ENCODE assay signal across 20 cellular contexts in the genomic region with DNA sequence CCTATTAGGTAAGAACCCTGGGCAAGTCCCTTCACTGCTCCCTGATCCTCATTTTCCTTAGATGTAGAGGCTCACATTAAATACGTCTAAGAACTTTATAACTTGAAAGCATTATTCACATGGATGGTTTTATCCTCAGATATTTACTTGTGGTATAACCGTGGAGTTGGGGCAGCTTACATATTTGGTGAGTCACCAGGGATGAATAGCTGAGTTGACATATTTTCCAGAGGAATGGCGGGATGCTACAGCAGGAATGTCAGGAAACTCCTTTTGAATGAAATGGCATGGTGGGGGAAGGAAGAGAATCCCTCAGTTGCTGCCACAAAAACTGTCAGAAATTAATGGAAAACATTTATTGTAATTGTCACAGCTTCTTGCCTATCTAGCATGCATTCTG.
DNase-seq lines count a peak whose midpoint lies in the region; ATAC-seq, FAIRE-seq and TF ChIP-seq lines count a peak whose summit lies in the region.
"Had no signal": no experiment of that assay in that cellular context is flagged by ENCODE, and none has a peak within 500 bp of the region (broad histone marks: within the 10 kb centered on the region; RNA-seq: fewer than 3 reads in every experiment).

No MANE protein-coding gene starts in this region.

- no peaks in the 10 kb centered on the region for H3K36me3 ChIP-seq in GM23338 (ENCODE audit: insufficient read depth)
- H3K36me3 ChIP-seq: neutrophil had no signal

- TF ChIP-seq CTCF in astrocyte of the spinal cord (IDR thresholded peaks at IDR 0.05; ENCODE audit: low read depth, low read length) (no peak), GM23338 (conservative IDR thresholded peaks at IDR 0.05; ENCODE audit: low read depth in 2 of 2) (no peak)

- H3K27ac Mint-ChIP-seq in GM23338: no peak overlapping the region
- H3K27ac Mint-ChIP-seq: activated naive CD8-positive, alpha-beta T cell treated with anti-CD3 and anti-CD28 coated beads for 36 hours had no signal

- no peaks in the 10 kb centered on the region for H3K79me2 ChIP-seq in GM23338 (replicated peaks; ENCODE audit: insufficient read depth)

- peaks cover 3% of the 10 kb centered on the region for H3K27me3 Mint-ChIP-seq in GM23338 (ENCODE audit: insufficient read depth, low read depth, poor library complexity)
- H3K27me3 Mint-ChIP-seq: activated naive CD8-positive, alpha-beta T cell treated with anti-CD3 and anti-CD28 coated beads for 36 hours; CD8-positive, alpha-beta memory T cell had no signal

- H2AFZ ChIP-seq in GM23338: no peak overlapping the region

- no peak overlapping the region for H3K4me3 Mint-ChIP-seq in GM23338
- H3K4me3 Mint-ChIP-seq: activated naive CD8-positive, alpha-beta T cell treated with anti-CD3 and anti-CD28 coated beads for 36 hours had no signal

- ATAC-seq in HG03095 (IDR thresholded peaks at IDR 0.05; ENCODE audit: unreplicated experiment) (no peak), GM23338 (no peak), GM19467 (IDR thresholded peaks at IDR 0.05; ENCODE audit: unreplicated experiment) (no peak)
- ATAC-seq: left ventricle myocardium superior had no signal

- DNase-seq in AG20443 (ENCODE audit: low spot score) (peak; percentile 9), HTR-8/SVneo (ENCODE audit: insufficient read length, low spot score) (peak; percentile 57), astrocyte of the spinal cord (ENCODE audit: low read depth, low spot score) (peak; percentile 54), iris pigment epithelial cell (ENCODE audit: low read depth) (peak; percentile 44), GM23338 (ENCODE audit: low spot score) (no peak)
- DNase-seq in activated CD8-positive, alpha-beta memory T cell treated with anti-CD3 and anti-CD28 coated beads, Interleukin-2, amount 50 U/mL, for 48 hours: no peak
- DNase-seq: activated CD4-positive, alpha-beta T cell treated with anti-CD3 and anti-CD28 coated beads for 1 hour; activated naive CD8-positive, alpha-beta T cell treated with anti-CD3 and anti-CD28 coated beads for 36 hours; CD8-positive, alpha-beta memory T cell; DMS79 treated with DMSO at 0.1 percent for 48 hours; dorsolateral prefrontal cortex; erythroblast; head of caudate nucleus; left ventricle myocardium superior; NCI-H1436; OCI-M1; stimulated activated CD4-positive, alpha-beta T cell treated with anti-CD3 and anti-CD28 coated beads, Interleukin-12 subunit alpha, Interleukin-12 subunit beta, amount 100 ng/mL, for 4 hours had no signal

- no peak overlapping the region for H3K4me2 ChIP-seq in GM23338

- H3K9me3 Mint-ChIP-seq in GM23338: no peaks in the 10 kb centered on the region
- H3K9me3 Mint-ChIP-seq: activated naive CD8-positive, alpha-beta T cell treated with anti-CD3 and anti-CD28 coated beads for 36 hours; CD8-positive, alpha-beta memory T cell had no signal

- in situ Hi-C loops in astrocyte of the spinal cord (cut with HindIII; ENCODE audit: low sequenced_read_pairs): no loop called here

- H3K4me1 Mint-ChIP-seq in GM23338: peaks cover 1% of the 10 kb centered on the region; the same call in 1 of the 3 replicates

- no peaks in the 10 kb centered on the region for H3K36me3 Mint-ChIP-seq in GM23338 (ENCODE audit: low read depth)
- H3K36me3 Mint-ChIP-seq: CD8-positive, alpha-beta memory T cell had no signal

- H3K4me3 ChIP-seq in astrocyte of the spinal cord (ENCODE audit: low read depth, low read length) (no peak overlapping the region), GM23338 (no peak overlapping the region)
- H3K4me3 ChIP-seq: dorsolateral prefrontal cortex had no signal

- H3K4me1 ChIP-seq in GM23338 (ENCODE audit: insufficient read depth): no peaks in the 10 kb centered on the region

- peak; percentile 91 for FAIRE-seq in HTR-8/SVneo (lab: Jason Lieb, UNC)

- no peaks in the 10 kb centered on the region for H3F3A ChIP-seq in GM23338 (replicated peaks; ENCODE audit: low read depth)

- no peaks in the 10 kb centered on the region for H3K27me3 ChIP-seq in GM23338 (ENCODE audit: insufficient read depth)
- H3K27me3 ChIP-seq: neutrophil had no signal

- no peaks in the 10 kb centered on the region for H3K9me2 ChIP-seq in GM23338 (ENCODE audit: insufficient read depth)

- no peaks in the 10 kb centered on the region for H4K20me1 ChIP-seq in GM23338 (replicated peaks; ENCODE audit: insufficient read depth)

- no peak overlapping the region for H3K27ac ChIP-seq in GM23338 (ENCODE audit: low read depth)
- H3K27ac ChIP-seq: dorsolateral prefrontal cortex, neutrophil had no signal

TF ChIP-seq in GM23338, 12 proteins besides CTCF, POLR2A, EP300 and RAD21:
- TF ChIP-seq JUNB (IDR thresholded peaks at IDR 0.05; ENCODE audit: unreplicated experiment): no peak
- TF ChIP-seq, protein P1, sequence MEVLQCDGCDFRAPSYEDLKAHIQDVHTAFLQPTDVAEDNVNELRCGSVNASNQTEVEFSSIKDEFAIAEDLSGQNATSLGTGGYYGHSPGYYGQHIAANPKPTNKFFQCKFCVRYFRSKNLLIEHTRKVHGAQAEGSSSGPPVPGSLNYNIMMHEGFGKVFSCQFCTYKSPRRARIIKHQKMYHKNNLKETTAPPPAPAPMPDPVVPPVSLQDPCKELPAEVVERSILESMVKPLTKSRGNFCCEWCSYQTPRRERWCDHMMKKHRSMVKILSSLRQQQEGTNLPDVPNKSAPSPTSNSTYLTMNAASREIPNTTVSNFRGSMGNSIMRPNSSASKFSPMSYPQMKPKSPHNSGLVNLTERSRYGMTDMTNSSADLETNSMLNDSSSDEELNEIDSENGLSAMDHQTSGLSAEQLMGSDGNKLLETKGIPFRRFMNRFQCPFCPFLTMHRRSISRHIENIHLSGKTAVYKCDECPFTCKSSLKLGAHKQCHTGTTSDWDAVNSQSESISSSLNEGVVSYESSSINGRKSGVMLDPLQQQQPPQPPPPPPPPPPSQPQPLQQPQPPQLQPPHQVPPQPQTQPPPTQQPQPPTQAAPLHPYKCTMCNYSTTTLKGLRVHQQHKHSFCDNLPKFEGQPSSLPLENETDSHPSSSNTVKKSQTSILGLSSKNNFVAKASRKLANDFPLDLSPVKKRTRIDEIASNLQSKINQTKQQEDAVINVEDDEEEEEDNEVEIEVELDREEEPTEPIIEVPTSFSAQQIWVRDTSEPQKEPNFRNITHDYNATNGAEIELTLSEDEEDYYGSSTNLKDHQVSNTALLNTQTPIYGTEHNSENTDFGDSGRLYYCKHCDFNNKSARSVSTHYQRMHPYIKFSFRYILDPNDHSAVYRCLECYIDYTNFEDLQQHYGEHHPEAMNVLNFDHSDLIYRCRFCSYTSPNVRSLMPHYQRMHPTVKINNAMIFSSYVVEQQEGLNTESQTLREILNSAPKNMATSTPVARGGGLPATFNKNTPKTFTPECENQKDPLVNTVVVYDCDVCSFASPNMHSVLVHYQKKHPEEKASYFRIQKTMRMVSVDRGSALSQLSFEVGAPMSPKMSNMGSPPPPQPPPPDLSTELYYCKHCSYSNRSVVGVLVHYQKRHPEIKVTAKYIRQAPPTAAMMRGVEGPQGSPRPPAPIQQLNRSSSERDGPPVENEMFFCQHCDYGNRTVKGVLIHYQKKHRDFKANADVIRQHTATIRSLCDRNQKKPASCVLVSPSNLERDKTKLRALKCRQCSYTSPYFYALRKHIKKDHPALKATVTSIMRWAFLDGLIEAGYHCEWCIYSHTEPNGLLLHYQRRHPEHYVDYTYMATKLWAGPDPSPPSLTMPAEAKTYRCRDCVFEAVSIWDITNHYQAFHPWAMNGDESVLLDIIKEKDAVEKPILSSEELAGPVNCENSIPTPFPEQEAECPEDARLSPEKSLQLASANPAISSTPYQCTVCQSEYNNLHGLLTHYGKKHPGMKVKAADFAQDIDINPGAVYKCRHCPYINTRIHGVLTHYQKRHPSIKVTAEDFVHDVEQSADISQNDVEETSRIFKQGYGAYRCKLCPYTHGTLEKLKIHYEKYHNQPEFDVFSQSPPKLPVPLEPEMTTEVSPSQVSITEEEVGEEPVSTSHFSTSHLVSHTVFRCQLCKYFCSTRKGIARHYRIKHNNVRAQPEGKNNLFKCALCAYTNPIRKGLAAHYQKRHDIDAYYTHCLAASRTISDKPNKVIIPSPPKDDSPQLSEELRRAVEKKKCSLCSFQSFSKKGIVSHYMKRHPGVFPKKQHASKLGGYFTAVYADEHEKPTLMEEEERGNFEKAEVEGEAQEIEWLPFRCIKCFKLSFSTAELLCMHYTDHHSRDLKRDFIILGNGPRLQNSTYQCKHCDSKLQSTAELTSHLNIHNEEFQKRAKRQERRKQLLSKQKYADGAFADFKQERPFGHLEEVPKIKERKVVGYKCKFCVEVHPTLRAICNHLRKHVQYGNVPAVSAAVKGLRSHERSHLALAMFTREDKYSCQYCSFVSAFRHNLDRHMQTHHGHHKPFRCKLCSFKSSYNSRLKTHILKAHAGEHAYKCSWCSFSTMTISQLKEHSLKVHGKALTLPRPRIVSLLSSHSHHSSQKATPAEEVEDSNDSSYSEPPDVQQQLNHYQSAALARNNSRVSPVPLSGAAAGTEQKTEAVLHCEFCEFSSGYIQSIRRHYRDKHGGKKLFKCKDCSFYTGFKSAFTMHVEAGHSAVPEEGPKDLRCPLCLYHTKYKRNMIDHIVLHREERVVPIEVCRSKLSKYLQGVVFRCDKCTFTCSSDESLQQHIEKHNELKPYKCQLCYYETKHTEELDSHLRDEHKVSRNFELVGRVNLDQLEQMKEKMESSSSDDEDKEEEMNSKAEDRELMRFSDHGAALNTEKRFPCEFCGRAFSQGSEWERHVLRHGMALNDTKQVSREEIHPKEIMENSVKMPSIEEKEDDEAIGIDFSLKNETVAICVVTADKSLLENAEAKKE (CRISPR knock-in tag; IDR thresholded peaks at IDR 0.05): no peak
- no peak for TF ChIP-seq STAT1 (IDR thresholded peaks at IDR 0.05; ENCODE audit: unreplicated experiment)
- TF ChIP-seq ZNF331 (CRISPR knock-in tag; IDR thresholded peaks at IDR 0.05; ENCODE audit: low read depth): no peak
- no peak for TF ChIP-seq NANOG (IDR thresholded peaks at IDR 0.05; ENCODE audit: borderline replicate concordance)
- no peak for TF ChIP-seq EZH2 (IDR thresholded peaks at IDR 0.05; ENCODE audit: low read depth, unreplicated experiment)
- no peak for TF ChIP-seq CREB1 (CRISPR knock-in tag; IDR thresholded peaks at IDR 0.05; ENCODE audit: low read depth)
- no peak for TF ChIP-seq EZH2phosphoT487 (IDR thresholded peaks at IDR 0.05; ENCODE audit: unreplicated experiment)
- no peak for TF ChIP-seq POLR2AphosphoS5 (IDR thresholded peaks at IDR 0.05; ENCODE audit: low read depth)

Comparison
In these comparisons a context has a peak if more than half of its experiments do, and no peak if none do; other contexts are left out.
1. DNase-seq: peak in AG20443 (single experiment), HTR-8/SVneo (single experiment), astrocyte of the spinal cord (single experiment) and iris pigment epithelial cell (single experiment); none in GM23338 (single experiment) and activated CD8-positive, alpha-beta memory T cell treated with anti-CD3 and anti-CD28 coated beads, Interleukin-2, amount 50 U/mL, for 48 hours (single experiment).